ENCODE assay signal across 10 cellular contexts in genomic region chr12:1619599-1619998, GRCh38. TPM values are rescaled to one million over a fixed set of nuclear protein-coding genes. Genes with fewer than 3 reads are reported as not detected.
A peak's percentile ranks its signal among the peaks of the same experiment; 100 is the strongest.
DNase-seq lines count a peak whose midpoint lies in the region; ATAC-seq and TF ChIP-seq lines count a peak whose summit lies in the region.
"Had no signal": no experiment of that assay in that cellular context is flagged by ENCODE, and none has a peak within 500 bp of the region (broad histone marks: within the 10 kb centered on the region; RNA-seq: fewer than 3 reads in every experiment).

No MANE protein-coding gene starts in this region.

- H3K9me3 ChIP-seq in adipocyte (ENCODE audit: control insufficient read depth, low read length) = no peaks in the 10 kb centered on the region
- no peaks in the 10 kb centered on the region for H3K9me3 ChIP-seq in breast epithelium
- H3K9me3 ChIP-seq: sigmoid colon had no signal

- intact Hi-C loops in breast epithelium (cut with DNase I; ENCODE audit: low total_unique reads) = no loop called here

- ATAC-seq in HG02973 (IDR thresholded peaks at IDR 0.05; ENCODE audit: unreplicated experiment) = peak; percentile 46

- H3K4me3 ChIP-seq in adipocyte (ENCODE audit: low read length) (peak overlapping the region; percentile 57), breast epithelium (no peak overlapping the region)
- H3K4me3 ChIP-seq: sigmoid colon had no signal

- H3K27ac ChIP-seq in breast epithelium = no peak overlapping the region
- H3K27ac ChIP-seq: sigmoid colon had no signal

- TF ChIP-seq POLR2A in breast epithelium (IDR thresholded peaks at IDR 0.05) = no peak

- TF ChIP-seq CTCF in GM10248 (IDR thresholded peaks at IDR 0.05; ENCODE audit: control extremely low read depth, extremely low read depth, low read depth, missing control alignments) (no peak), breast epithelium (IDR thresholded peaks at IDR 0.05) (no peak)

- POLR2A ChIA-PET in GM10248 (lab: Yijun Ruan, JAX) = no interaction called here

- CTCF ChIA-PET in GM10248 (lab: Yijun Ruan, JAX) = interaction anchor here (1.4 kb wide), 2 partner anchors 10 to 15 kb away, joined by 4 read pairs; no protein-coding TSS in a partner anchor

- H3K4me1 ChIP-seq in adipocyte (ENCODE audit: control insufficient read depth, insufficient read depth, low read length) (peaks cover 17% of the 10 kb centered on the region), breast epithelium (no peaks in the 10 kb centered on the region)
- H3K4me1 ChIP-seq: sigmoid colon had no signal

- no peak overlapping the region for H3K9ac ChIP-seq in adipocyte (ENCODE audit: low read length)

- no peaks in the 10 kb centered on the region for H3K27me3 ChIP-seq in adipocyte (replicated peaks; ENCODE audit: control insufficient read depth, insufficient read depth, low read length)
- H3K27me3 ChIP-seq in breast epithelium = no peaks in the 10 kb centered on the region
- H3K27me3 ChIP-seq: sigmoid colon had no signal

- H3K36me3 ChIP-seq in adipocyte (ENCODE audit: control insufficient read depth, insufficient read depth, low read length, severe bottlenecking) (no peaks in the 10 kb centered on the region), breast epithelium (no peaks in the 10 kb centered on the region)
- H3K36me3 ChIP-seq: sigmoid colon had no signal

- DNase-seq in GM10248 (ENCODE audit: extremely low spot score) = peak; percentile 60
- no peak for DNase-seq in adipocyte (ENCODE audit: low read depth)
- DNase-seq in lung microvascular endothelial cell (ENCODE audit: low read depth in 2 of 2) = peak; percentile 88 to 94
- DNase-seq in breast epithelium (ENCODE audit: low spot score in 2 of 2) = no peak
- no peak for DNase-seq in stimulated activated naive CD4-positive, alpha-beta T cell treated with Interleukin-2 at 50 U/mL for 16 hours (lab: John Stamatoyannopoulos, UW)
- no peak for DNase-seq in NCI-H82 (lab: John Stamatoyannopoulos, UW)
- DNase-seq in SK-N-DZ (ENCODE audit: low spot score) = no peak
- DNase-seq: NCI-H774, sigmoid colon had no signal

RNA-seq across cellular contexts. Expression of gene WNT5B, which starts 9.4 kb away (rescaled TPM):
- 0.20 and 0.22 TPM in 2 replicates for total RNA-seq in lung microvascular endothelial cell
- 10 to 100 TPM in 1 of 3 donors, 1 to 10 TPM in 2; 3.9 to 11.9 (median 4.0) TPM for total RNA-seq in breast epithelium
- polyA plus RNA-seq in SK-N-DZ (2014; cell fraction: cytosol; rRNA removed) = 3.0 and 3.9 TPM in 2 replicates
- polyA plus RNA-seq in SK-N-DZ (2014; cell fraction: nucleus; rRNA removed) = 2.4 and 7.0 TPM in 2 replicates

RNA-seq across cellular contexts. Expression of gene FBXL14, which starts 25.2 kb away (rescaled TPM):
- 10.2 and 15.5 TPM in 2 replicates for total RNA-seq in lung microvascular endothelial cell
- total RNA-seq in breast epithelium = 10 to 100 TPM in 1 of 3 donors, 1 to 10 TPM in 2; 8.2 to 12.9 (median 8.5) TPM
- polyA plus RNA-seq in SK-N-DZ (2014; cell fraction: cytosol; rRNA removed) = 12.5 and 15.9 TPM in 2 replicates
- polyA plus RNA-seq in SK-N-DZ (2014; cell fraction: nucleus; rRNA removed) = 7.8 and 8.2 TPM in 2 replicates

Comparison
In these comparisons a context has a peak if more than half of its experiments do, and no peak if none do; other contexts are left out.
1. DNase-seq: peak in GM10248 (single experiment) and lung microvascular endothelial cell (2 of 2); none in adipocyte (single experiment), breast epithelium (0 of 2), stimulated activated naive CD4-positive, alpha-beta T cell treated with Interleukin-2 at 50 U/mL for 16 hours (single experiment), NCI-H82 (single experiment) and SK-N-DZ (single experiment).